In genomic region chr11:7442588-7443215, GRCh38 we compare ENCODE assay signal across 8 cellular contexts. TPM values are rescaled to one million over a fixed set of nuclear protein-coding genes. Genes with fewer than 3 reads are reported as not detected.
DNase-seq lines count a peak whose midpoint lies in the region; ATAC-seq, FAIRE-seq and TF ChIP-seq lines count a peak whose summit lies in the region.

No MANE protein-coding gene starts in this region.

- peaks cover 36% of the 10 kb centered on the region for H3K27me3 ChIP-seq in lower lobe of right lung (ENCODE audit: low read depth)

- TF ChIP-seq POLR2A in A549 (IDR thresholded peaks at IDR 0.05; ENCODE audit: low read length), result no peak
- TF ChIP-seq POLR2A in GM12892 (IDR thresholded peaks at IDR 0.05; ENCODE audit: low read depth, low read length), result no peak

- ATAC-seq in A549, result peak; percentile 80 to 95
- peak; percentile 89 for ATAC-seq in HG02798 (IDR thresholded peaks at IDR 0.05; ENCODE audit: poor library complexity, unreplicated experiment)
- ATAC-seq in lower lobe of right lung, result peak; percentile 83 to 85

- no peak overlapping the region for H3K4me2 ChIP-seq in A549

- DNase-seq in A549 (ENCODE audit: low read depth in 1 of 2, low spot score in 1 of 2) (peak; percentile 54 to 56), GM12892 (ENCODE audit: insufficient read length) (peak; percentile 31), NCI-H2029 treated with DMSO at 0.1 percent for 48 hours (lab: John Stamatoyannopoulos, UW) (peak; percentile 17), dedifferentiated amniotic fluid mesenchymal stem cell (ENCODE audit: extremely low spot score) (peak; percentile 50), lower lobe of right lung (peak; percentile 73)
- peak; percentile 85 for DNase-seq in activated CD4-positive, alpha-beta T cell treated with anti-CD3 and anti-CD28 coated beads for 48 hours
- peak; percentile 9 for DNase-seq in stimulated activated CD8-positive, alpha-beta memory T cell treated with anti-CD3 and anti-CD28 coated beads, Interleukin-12 subunit alpha, Interleukin-12 subunit beta, amount 100 ng/mL, for 24 hours (ENCODE audit: extremely low read depth)

- peak; percentile 73 for TF ChIP-seq CTCF in A549 (IDR thresholded peaks at IDR 0.05)
- TF ChIP-seq CTCF in lower lobe of right lung (IDR thresholded peaks at IDR 0.05), result peak; percentile 83

- peak; percentile 73 to 83 for TF ChIP-seq RAD21 in A549 (conservative IDR thresholded peaks at IDR 0.05 in 1 of 2, IDR thresholded peaks at IDR 0.05 in 1 of 2)

- intact Hi-C loops in lower lobe of right lung (cut with DNase I), result no loop called here

- H3K36me3 ChIP-seq in lower lobe of right lung, result no peaks in the 10 kb centered on the region

- no peak overlapping the region for H3K27ac ChIP-seq in A549
- no peak overlapping the region for H3K27ac ChIP-seq in lower lobe of right lung

- H3K4me1 ChIP-seq in A549 (no peaks in the 10 kb centered on the region), lower lobe of right lung (no peaks in the 10 kb centered on the region)

- POLR2A ChIA-PET in A549 (lab: Yijun Ruan, JAX), result no interaction called here

- H3K9me3 ChIP-seq in A549 (no peaks in the 10 kb centered on the region), lower lobe of right lung (no peaks in the 10 kb centered on the region)

- CTCF ChIA-PET in A549 (lab: Yijun Ruan, JAX), result interaction anchor here (0.7 to 4.2 kb wide), 33 partner anchors 10 to 348 kb away, joined by 3 to 40 read pairs (median 4); no protein-coding TSS in a partner anchor

- no peak for TF ChIP-seq EP300 in A549 (IDR thresholded peaks at IDR 0.05)

- 1% methylated on average over 6 of the region's 6 CpGs for WGBS in A549 (ENCODE audit: missing lambda C conversion rate)

- no peak overlapping the region for H3K4me3 ChIP-seq in A549
- no peak overlapping the region for H3K4me3 ChIP-seq in lower lobe of right lung

- no peak for FAIRE-seq in A549 (lab: Jason Lieb, UNC)
- peak; percentile 97 for FAIRE-seq in GM12892 (lab: Jason Lieb, UNC)

TF ChIP-seq in A549, 52 proteins besides CTCF, POLR2A, EP300 and RAD21:
- peak; percentile 68 for TF ChIP-seq SMC3 (IDR thresholded peaks at IDR 0.05)
- no peak for TF ChIP-seq NPAS2 (CRISPR knock-in tag; IDR thresholded peaks at IDR 0.05; ENCODE audit: borderline replicate concordance)

RNA-seq across cellular contexts. Expression of gene OLFML1, which starts 42.6 kb away (rescaled TPM):
- polyA plus RNA-seq in A549 (2011; rRNA removed) (0.05 TPM in 1 of 2 replicates, not detected in the other), A549 (2017; fragmentation: RNase III; extraction: RNeasy Plus Mini Kit Qiagen cat#74134 plus additional on column Dnase treatment) (not detected in 3 replicates)
- 0.01 TPM in 1 of 2 replicates, not detected in the other for polyA plus RNA-seq in A549 (2012; cell fraction: cytosol; rRNA removed)
- polyA plus RNA-seq in A549 (2012; cell fraction: nucleus; rRNA removed), result not detected in 2 replicates
- polyA minus RNA-seq in A549 (2011; rRNA and poly(A)+ RNA removed), result 0.17 TPM in 1 of 2 replicates, not detected in the other
- 0.64 TPM for polyA plus RNA-seq in GM12892 (2012; ENCODE audit: missing spikeins)
- 23.2 TPM for total RNA-seq in lower lobe of right lung

Comparison
In these comparisons a context has a peak if more than half of its experiments do, and no peak if none do; other contexts are left out.
1. DNase-seq: peak in every context shown above with its lines; median percentile 85 in activated CD4-positive, alpha-beta T cell treated with anti-CD3 and anti-CD28 coated beads for 48 hours; 73 in lower lobe of right lung; 55 in A549; 50 in dedifferentiated amniotic fluid mesenchymal stem cell; 31 in GM12892; 17 in NCI-H2029 treated with DMSO at 0.1 percent for 48 hours; 9 in stimulated activated CD8-positive, alpha-beta memory T cell treated with anti-CD3 and anti-CD28 coated beads, Interleukin-12 subunit alpha, Interleukin-12 subunit beta, amount 100 ng/mL, for 24 hours.